In genomic region chr16:15799851-15800495, GRCh38 we compare ENCODE assay signal across 17 cellular contexts. TPM values are rescaled to one million over a fixed set of nuclear protein-coding genes. Genes with fewer than 3 reads are reported as not detected.
A peak's percentile ranks its signal among the peaks of the same experiment; 100 is the strongest.
DNase-seq lines count a peak whose midpoint lies in the region; ATAC-seq, FAIRE-seq and TF ChIP-seq lines count a peak whose summit lies in the region.
"Had no signal": no experiment of that assay in that cellular context is flagged by ENCODE, and none has a peak within 500 bp of the region (broad histone marks: within the 10 kb centered on the region; RNA-seq: fewer than 3 reads in every experiment).

No MANE protein-coding gene starts in this region.

- H3K27me3 ChIP-seq in HepG2 (ENCODE audit: control insufficient read depth in 1 of 2, insufficient read depth in 2 of 2, low read length in 2 of 2): peaks cover 0 to 15% of the 10 kb centered on the region in 2 experiments; a peak in 3 of 5 replicates
- H3K27me3 ChIP-seq in right lobe of liver: no peaks in the 10 kb centered on the region
- no peaks in the 10 kb centered on the region for H3K27me3 ChIP-seq in muscle layer of colon (ENCODE audit: control insufficient read depth in 1 of 2, insufficient read depth in 2 of 2, low read length in 2 of 2)
- H3K27me3 ChIP-seq in thoracic aorta (replicated peaks; ENCODE audit: insufficient read depth): no peaks in the 10 kb centered on the region
- no peaks in the 10 kb centered on the region for H3K27me3 ChIP-seq in right cardiac atrium (ENCODE audit: control insufficient read depth, insufficient read depth)
- H3K27me3 ChIP-seq: BLaER1 had no signal

- no TSS peak for BruUV-seq in HepG2 (replicated peaks; lab: Mats Ljungman, UMichigan)

- H2AFZ ChIP-seq in HepG2 (ENCODE audit: low read length): no peak overlapping the region

- TF ChIP-seq EP300 in HepG2 (IDR thresholded peaks at IDR 0.05; ENCODE audit: low read depth in 2 of 2, low read length in 2 of 2) (no peak), HepG2 (CRISPR knock-in tag; IDR thresholded peaks at IDR 0.05; ENCODE audit: borderline replicate concordance) (no peak)

- no peak overlapping the region for H3K4me2 ChIP-seq in HepG2 (ENCODE audit: low read depth, low read length)
- H3K4me2 ChIP-seq: BLaER1 had no signal

- H3K4me1 ChIP-seq in HepG2 (ENCODE audit: insufficient read depth, low read length) (no peaks in the 10 kb centered on the region), right lobe of liver (no peaks in the 10 kb centered on the region), muscle layer of colon (ENCODE audit: insufficient read depth, low read length) (peaks cover 74% of the 10 kb centered on the region), thoracic aorta (ENCODE audit: control insufficient read depth in 1 of 2, low read depth in 2 of 2) (peaks cover 33 to 98% of the 10 kb centered on the region in 2 donors), right cardiac atrium (ENCODE audit: control insufficient read depth, insufficient read depth, low read length) (no peaks in the 10 kb centered on the region)
- H3K4me1 ChIP-seq: Caco-2, HAP-1 had no signal

- FAIRE-seq in HepG2 (lab: Jason Lieb, UNC): no peak
- FAIRE-seq: H1 had no signal

- H3K79me2 ChIP-seq in HepG2 (ENCODE audit: insufficient read depth, low read length): no peaks in the 10 kb centered on the region

- CTCF ChIA-PET in HepG2 (lab: Yijun Ruan, JAX; ENCODE audit: low intra/inter-chr PET ratio, low total read pairs): no interaction called here

- in situ Hi-C loops in HepG2 (cut with HindIII; ENCODE audit: extremely low pct_ligation_motif_present, low pct_unique_long_range_greater_than_20kb): no loop called here

- H3K9ac ChIP-seq in HepG2 (ENCODE audit: insufficient read depth, low read depth, low read length) (no peak overlapping the region), muscle layer of colon (ENCODE audit: low read length) (no peak overlapping the region)
- H3K9ac ChIP-seq: BLaER1 had no signal

- no peak for TF ChIP-seq RAD21 in HepG2 (CRISPR knock-in tag; IDR thresholded peaks at IDR 0.05)

- 19% methylated on average over 4 of the region's 4 CpGs for WGBS in HepG2 (ENCODE audit: low lambda C conversion rate)
- WGBS in right lobe of liver (ENCODE audit: insufficient coverage, low coverage, low lambda C conversion rate, missing lambda C conversion rate): 41% methylated on average over 4 of the region's 4 CpGs
- WGBS in right cardiac atrium: 86% methylated on average over 4 of the region's 4 CpGs

- peaks cover 11% of the 10 kb centered on the region; the same call in 1 of the 2 replicates for H3K9me3 ChIP-seq in HepG2 (ENCODE audit: low read length)
- H3K9me3 ChIP-seq in right lobe of liver: no peaks in the 10 kb centered on the region
- no peaks in the 10 kb centered on the region for H3K9me3 ChIP-seq in muscle layer of colon (ENCODE audit: low read length)
- H3K9me3 ChIP-seq in thoracic aorta: no peaks in the 10 kb centered on the region
- H3K9me3 ChIP-seq in right cardiac atrium (ENCODE audit: control insufficient read depth, low read length): no peaks in the 10 kb centered on the region
- H3K9me3 ChIP-seq: Caco-2, HAP-1 had no signal

- no peaks in the 10 kb centered on the region for H3K36me3 ChIP-seq in HepG2 (replicated peaks in 1 of 2; ENCODE audit: control insufficient read depth in 1 of 2, insufficient read depth in 2 of 2, low read length in 2 of 2)
- H3K36me3 ChIP-seq in right lobe of liver: no peaks in the 10 kb centered on the region
- peaks cover 79% of the 10 kb centered on the region for H3K36me3 ChIP-seq in muscle layer of colon (ENCODE audit: insufficient read depth, low read length)
- peaks cover 56% of the 10 kb centered on the region for H3K36me3 ChIP-seq in thoracic aorta
- H3K36me3 ChIP-seq: BLaER1, HAP-1 had no signal

- H3K4me3 ChIP-seq in HepG2 (replicated peaks in 1 of 3; ENCODE audit: insufficient read depth in 1 of 3, low read depth in 2 of 3, low read length in 3 of 3): no peak overlapping the region
- H3K4me3 ChIP-seq in right lobe of liver: no peak overlapping the region
- no peak overlapping the region for H3K4me3 ChIP-seq in muscle layer of colon (ENCODE audit: low read depth in 1 of 2, low read length in 2 of 2)
- H3K4me3 ChIP-seq in thoracic aorta: no peak overlapping the region
- H3K4me3 ChIP-seq in right cardiac atrium (ENCODE audit: low read length): no peak overlapping the region
- H3K4me3 ChIP-seq: BLaER1, HAP-1 had no signal

- DNase-seq in HepG2 (ENCODE audit: low spot score) (no peak), right lobe of liver (no peak), thoracic aorta (ENCODE audit: low spot score) (no peak), right cardiac atrium (no peak), cortex of kidney (lab: John Stamatoyannopoulos, UW) (no peak)
- DNase-seq: 8988T; AML-193; Caco-2; CD8-positive, alpha-beta memory T cell; DND-41; GDM1; HFFc6 had no signal

- no peaks in the 10 kb centered on the region for H4K20me1 ChIP-seq in HepG2 (ENCODE audit: insufficient read depth, low read length)
- H4K20me1 ChIP-seq: BLaER1 had no signal

- intact Hi-C loops in HepG2 (cut with micrococcal nuclease; ENCODE audit: unreplicated experiment): no loop called here
- intact Hi-C loops in right lobe of liver (cut with DNase I): no loop called here
- intact Hi-C loops in right cardiac atrium (cut with DNase I): no loop called here

- TF ChIP-seq CTCF in HepG2 (CRISPR knock-in tag; IDR thresholded peaks at IDR 0.05) (no peak), right lobe of liver (IDR thresholded peaks at IDR 0.05) (no peak), thoracic aorta (IDR thresholded peaks at IDR 0.05) (no peak)

- ATAC-seq in HepG2 (no peak), right lobe of liver (no peak), thoracic aorta (ENCODE audit: insufficient number of reproducible peaks, low FRiP score, low read depth) (no peak), right cardiac atrium (no peak)
- ATAC-seq in activated CD4-positive, CD25-positive, alpha-beta regulatory T cell treated with anti-CD3 and anti-CD28 coated beads, Interleukin-2, amount 50 U/mL, for 24 hours: no peak

- H3K27ac ChIP-seq in HepG2 (ENCODE audit: extremely low read length, insufficient read depth, low read length): no peak overlapping the region
- no peak overlapping the region for H3K27ac ChIP-seq in right lobe of liver
- peak overlapping the region; percentile 42 for H3K27ac ChIP-seq in muscle layer of colon (ENCODE audit: low read depth, low read length)
- peak overlapping the region; percentile 80 to 96 for H3K27ac ChIP-seq in thoracic aorta
- H3K27ac ChIP-seq in right cardiac atrium (ENCODE audit: low read length): no peak overlapping the region
- H3K27ac ChIP-seq: BLaER1 had no signal

- TF ChIP-seq POLR2A in HepG2 (IDR thresholded peaks at IDR 0.05; ENCODE audit: insufficient read depth in 1 of 2, low read depth in 2 of 2, low read length in 2 of 2) (no peak), right lobe of liver (IDR thresholded peaks at IDR 0.05) (no peak)

- POLR2A ChIA-PET in HepG2 (lab: Yijun Ruan, JAX): no interaction called here

TF ChIP-seq in HepG2, 621 proteins besides CTCF, POLR2A, EP300 and RAD21:
- TF ChIP-seq FOXK2 (IDR thresholded peaks at IDR 0.05) (0 out of 2 replicates have a peak, but pooled peaks have one; percentile 15), MTF1 (CRISPR knock-in tag; IDR thresholded peaks at IDR 0.05) (no peak), IKZF1 (IDR thresholded peaks at IDR 0.05) (0 out of 2 replicates have a peak, but pooled peaks have one; percentile 11), SP1 (IDR thresholded peaks at IDR 0.05) (peak; percentile 13; the same call in 1 of the 2 replicates), SP1 (CRISPR knock-in tag; IDR thresholded peaks at IDR 0.05) (no peak)

RNA-seq across cellular contexts. Expression of gene MYH11, which starts 56.9 kb away (rescaled TPM):
- total RNA-seq in HepG2 (2016; rRNA removed; fragmentation: Illumina TruSeq; extraction: Trizol) (not detected in 2 replicates), right lobe of liver (1 to 10 TPM; 1.5 to 3.9 (median 2.7) TPM), thoracic aorta (1,000 to 10,000 TPM; 2,411 to 2,456 TPM), right cardiac atrium (100 to 1,000 TPM in 2 of 4 donors, 10 to 100 TPM in 2; 70.6 to 420 (median 108) TPM)
- not detected in 2 replicates for total RNA-seq in HepG2 (2016; cell fraction: cytosol; rRNA removed; fragmentation: Illumina TruSeq; extraction: Trizol; ENCODE audit: low read depth)
- not detected in 2 replicates for total RNA-seq in HepG2 (2016; cell fraction: insoluble cytoplasmic fraction; rRNA removed; fragmentation: Illumina TruSeq; extraction: Trizol)
- not detected in 2 replicates for total RNA-seq in HepG2 (2016; cell fraction: membrane; rRNA removed; fragmentation: Illumina TruSeq; extraction: Trizol)
- total RNA-seq in HepG2 (2016; cell fraction: nucleus; rRNA removed; fragmentation: Illumina TruSeq; extraction: Trizol): not detected in 2 replicates
- polyA plus RNA-seq in HepG2 (2011; rRNA removed) (not detected in 2 replicates), right cardiac atrium (110 TPM)
- not detected in 2 replicates for polyA plus RNA-seq in HepG2 (2011; cell fraction: cytosol; rRNA removed)
- not detected in 2 replicates for polyA plus RNA-seq in HepG2 (2011; cell fraction: nucleus; rRNA removed)
- 0.25 and 0.60 TPM in 2 replicates for polyA plus RNA-seq in HepG2 (2012)
- polyA plus RNA-seq in HepG2 (2016; cell fraction: cytosol; fragmentation: Illumina TruSeq; extraction: Trizol; ENCODE audit: low read depth): not detected in 2 replicates
- polyA plus RNA-seq in HepG2 (2016; cell fraction: insoluble cytoplasmic fraction; fragmentation: Illumina TruSeq; extraction: Trizol; ENCODE audit: low read depth): not detected in 2 replicates
- not detected in 2 replicates for polyA plus RNA-seq in HepG2 (2016; cell fraction: membrane; fragmentation: Illumina TruSeq; extraction: Trizol; ENCODE audit: low read depth)
- not detected in 2 replicates for polyA plus RNA-seq in HepG2 (2016; cell fraction: nucleus; fragmentation: Illumina TruSeq; extraction: Trizol; ENCODE audit: insufficient read depth, low read depth)
- 0.14 TPM in 1 of 2 replicates, not detected in the other for polyA minus RNA-seq in HepG2 (2011; rRNA and poly(A)+ RNA removed; ENCODE audit: low replicate concordance)
- polyA minus RNA-seq in HepG2 (2011; cell fraction: cytosol; rRNA and poly(A)+ RNA removed): not detected in 2 replicates
- polyA minus RNA-seq in HepG2 (2011; cell fraction: nucleus; rRNA and poly(A)+ RNA removed): not detected in 2 replicates
- total RNA-seq: Caco-2; CD8-positive, alpha-beta memory T cell had no signal

Comparison
In these comparisons a context has a peak if more than half of its experiments do, and no peak if none do; other contexts are left out.
1. H3K27ac ChIP-seq: peak in muscle layer of colon (single experiment) and thoracic aorta (2 of 2); none in HepG2 (single experiment), right lobe of liver (0 of 3) and right cardiac atrium (single experiment).
2. RNA of gene MYH11, which starts 56.9 kb away (total RNA-seq): 2,411 to 2,456 TPM in thoracic aorta and 70.6 to 420 TPM in right cardiac atrium; 1.5 to 3.9 TPM in right lobe of liver and not detected in HepG2; every median in the first group is over 10 times any median in the second.